ENCODE assay signal across 9 cellular contexts in the genomic region with DNA sequence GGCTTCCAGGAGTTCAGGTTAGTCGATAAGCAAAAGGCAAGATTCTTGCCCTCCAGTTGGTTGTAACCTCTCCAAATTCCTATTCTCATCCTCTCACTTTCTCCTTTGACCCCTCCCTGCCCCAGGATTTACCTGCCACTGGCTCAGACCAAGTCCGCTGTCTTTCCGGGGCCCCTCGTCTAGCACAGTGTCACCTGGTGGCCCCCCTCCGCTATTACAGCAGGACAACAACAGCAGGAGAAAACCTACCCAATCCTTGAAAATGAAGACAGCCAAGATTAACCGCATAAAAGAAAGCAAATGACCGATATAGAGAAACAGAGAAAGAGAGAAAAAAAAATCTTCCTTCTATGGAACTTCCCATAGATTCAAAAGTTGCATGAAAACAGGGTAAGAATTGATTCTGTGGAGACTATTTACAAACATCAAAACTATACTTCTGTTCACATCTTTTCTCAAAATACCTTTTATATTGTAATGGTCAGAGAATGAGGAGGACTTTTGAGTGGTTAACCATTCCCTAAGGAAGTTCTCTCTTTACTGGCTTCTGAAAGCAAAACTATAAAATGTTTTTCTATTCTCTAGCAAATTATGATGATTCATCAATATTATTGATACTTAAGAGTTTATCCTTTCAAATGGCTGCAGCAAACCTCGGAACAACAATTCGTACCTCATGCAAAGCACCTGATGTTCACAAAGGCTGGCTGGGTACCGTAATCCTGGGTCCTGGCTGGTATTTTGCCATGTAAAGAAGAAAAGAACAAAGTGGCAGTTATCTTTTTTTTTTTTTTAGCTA. TPM values are rescaled to one million over a fixed set of nuclear protein-coding genes. Genes with fewer than 3 reads are reported as not detected.
DNase-seq lines count a peak whose midpoint lies in the region; ATAC-seq and TF ChIP-seq lines count a peak whose summit lies in the region.
"Had no signal": no experiment of that assay in that cellular context is flagged by ENCODE, and none has a peak within 500 bp of the region (broad histone marks: within the 10 kb centered on the region; RNA-seq: fewer than 3 reads in every experiment).

No MANE protein-coding gene starts in this region.

- H3K9me3 ChIP-seq in breast epithelium = peaks cover 0 to 4% of the 10 kb centered on the region in 2 donors
- H3K9me3 ChIP-seq in endodermal cell (ENCODE audit: control insufficient read depth, low read length) = no peaks in the 10 kb centered on the region

- 10 to 51% methylated on average over 1 to 9 of the region's 10 CpGs for WGBS in endodermal cell (ENCODE audit: insufficient coverage in 1 of 2, insufficient read length in 1 of 2), 2 experiments

- H3K4me3 ChIP-seq in breast epithelium (no peak overlapping the region), endodermal cell (ENCODE audit: low read length) (no peak overlapping the region)

- CTCF ChIA-PET in MCF 10A (lab: Yijun Ruan, JAX) = interaction anchor here (0.9 kb wide), 1 partner anchor 285 kb away, joined by 3 read pairs; no protein-coding TSS in a partner anchor

- H3K4me1 Mint-ChIP-seq in MCF 10A (ENCODE audit: insufficient read depth, unreplicated experiment) (peaks cover 19% of the 10 kb centered on the region), endodermal cell (no peaks in the 10 kb centered on the region)
- H3K4me1 Mint-ChIP-seq in stimulated activated memory B cell treated with anti-CD40 and anti-IgM and Interleukin-4, amounts not matched to agents 10 μg/mL and 1 μg/mL and 100 μg/mL, for 72 hours = no peaks in the 10 kb centered on the region

- peaks cover 10% of the 10 kb centered on the region for H3K9me3 Mint-ChIP-seq in MCF 10A (ENCODE audit: unreplicated experiment)
- no peaks in the 10 kb centered on the region for H3K9me3 Mint-ChIP-seq in endodermal cell
- H3K9me3 Mint-ChIP-seq in stimulated activated memory B cell treated with anti-CD40 and anti-IgM and Interleukin-4, amounts not matched to agents 10 μg/mL and 1 μg/mL and 100 μg/mL, for 72 hours = peaks cover 12% of the 10 kb centered on the region

- H3K27me3 Mint-ChIP-seq in MCF 10A (ENCODE audit: insufficient read depth, unreplicated experiment) (peaks cover 46% of the 10 kb centered on the region), endodermal cell (ENCODE audit: insufficient read depth) (peaks cover 37% of the 10 kb centered on the region)
- peaks cover 40% of the 10 kb centered on the region for H3K27me3 Mint-ChIP-seq in stimulated activated memory B cell treated with anti-CD40 and anti-IgM and Interleukin-4, amounts not matched to agents 10 μg/mL and 1 μg/mL and 100 μg/mL, for 72 hours

- DNase-seq in MCF 10A (ENCODE audit: unreplicated experiment) (peak; percentile 42), breast epithelium (ENCODE audit: low spot score in 2 of 2) (no peak), endodermal cell (peak; percentile 93), NCI-H345 treated with DMSO at 0.1 percent for 48 hours (lab: John Stamatoyannopoulos, UW; ENCODE audit: unreplicated experiment) (no peak), DMS79 (lab: John Stamatoyannopoulos, UW) (no peak)
- peak; percentile 35 for DNase-seq in stimulated activated CD4-positive, alpha-beta T cell treated with anti-CD3 and anti-CD28 coated beads, Interleukin-1b, Interleukin-23, amount 100 ng/mL, for 48 hours

- H3K4me3 Mint-ChIP-seq in MCF 10A (ENCODE audit: unreplicated experiment) = no peak overlapping the region
- H3K4me3 Mint-ChIP-seq in endodermal cell = no peak overlapping the region
- no peak overlapping the region for H3K4me3 Mint-ChIP-seq in stimulated activated memory B cell treated with anti-CD40 and anti-IgM and Interleukin-4, amounts not matched to agents 10 μg/mL and 1 μg/mL and 100 μg/mL, for 72 hours
- H3K4me3 Mint-ChIP-seq: activated naive CD8-positive, alpha-beta T cell had no signal

- H3K27me3 ChIP-seq in breast epithelium (peaks cover 0 to 8% of the 10 kb centered on the region in 2 donors), endodermal cell (ENCODE audit: control insufficient read depth, insufficient read depth, low read length, poor library complexity, severe bottlenecking) (no peaks in the 10 kb centered on the region)

- H3K9ac ChIP-seq in endodermal cell (ENCODE audit: extremely low read depth, low read length, poor library complexity, severe bottlenecking) = no peak overlapping the region

- no peaks in the 10 kb centered on the region for H3K36me3 ChIP-seq in breast epithelium
- H3K36me3 ChIP-seq in endodermal cell (ENCODE audit: control insufficient read depth, insufficient read depth, low read length) = no peaks in the 10 kb centered on the region

- peak; percentile 55 for TF ChIP-seq CTCF in MCF 10A (IDR thresholded peaks at IDR 0.05; ENCODE audit: unreplicated experiment)
- TF ChIP-seq CTCF in breast epithelium (IDR thresholded peaks at IDR 0.05) = no peak
- peak; percentile 88 for TF ChIP-seq CTCF in LNCAP (IDR thresholded peaks at IDR 0.05)
- TF ChIP-seq CTCF in endodermal cell (conservative IDR thresholded peaks at IDR 0.05) = peak; percentile 96

- H3K27ac Mint-ChIP-seq in MCF 10A (ENCODE audit: low read depth, unreplicated experiment) (no peak overlapping the region), endodermal cell (no peak overlapping the region)
- H3K27ac Mint-ChIP-seq in stimulated activated memory B cell treated with anti-CD40 and anti-IgM and Interleukin-4, amounts not matched to agents 10 μg/mL and 1 μg/mL and 100 μg/mL, for 72 hours = no peak overlapping the region
- H3K27ac Mint-ChIP-seq: activated naive CD8-positive, alpha-beta T cell had no signal

- no peaks in the 10 kb centered on the region for H3K4me1 ChIP-seq in breast epithelium
- no peaks in the 10 kb centered on the region for H3K4me1 ChIP-seq in endodermal cell (ENCODE audit: control insufficient read depth, insufficient read depth, low read length)

- H3K36me3 Mint-ChIP-seq in MCF 10A (ENCODE audit: insufficient read depth, unreplicated experiment) = no peaks in the 10 kb centered on the region
- no peaks in the 10 kb centered on the region for H3K36me3 Mint-ChIP-seq in endodermal cell (ENCODE audit: low read depth)
- H3K36me3 Mint-ChIP-seq in stimulated activated memory B cell treated with anti-CD40 and anti-IgM and Interleukin-4, amounts not matched to agents 10 μg/mL and 1 μg/mL and 100 μg/mL, for 72 hours = no peaks in the 10 kb centered on the region
- H3K36me3 Mint-ChIP-seq: activated naive CD8-positive, alpha-beta T cell had no signal

- TF ChIP-seq POLR2A in breast epithelium (IDR thresholded peaks at IDR 0.05) = no peak

- no peak for ATAC-seq in stimulated activated memory B cell treated with anti-CD40 and anti-IgM and Interleukin-4, amounts not matched to agents 10 μg/mL and 1 μg/mL and 100 μg/mL, for 72 hours

- intact Hi-C loops in MCF 10A (cut with micrococcal nuclease) (loop anchor here (2.0 to 10.0 kb wide), 2 partner anchors 107 to 289 kb away; no protein-coding TSS in a partner anchor), breast epithelium (cut with DNase I; ENCODE audit: low total_unique reads) (no loop called here)

- H3K27ac ChIP-seq in breast epithelium (no peak overlapping the region), endodermal cell (ENCODE audit: low read depth, low read length) (no peak overlapping the region)

- POLR2A ChIA-PET in MCF 10A (lab: Yijun Ruan, JAX) = interaction anchor here (1.9 kb wide), 1 partner anchor 18 kb away, joined by 11 read pairs; no protein-coding TSS in a partner anchor

- BruUV-seq in MCF 10A (replicated peaks; lab: Mats Ljungman, UMichigan) = no TSS peak

RNA-seq across cellular contexts. Expression of gene ST8SIA2, which starts 10.0 kb away (rescaled TPM):
- total RNA-seq in MCF 10A (2022) (not detected in 2 replicates), breast epithelium (under 1 TPM in 2 of 3 donors, not detected in 1; 0.59 to 0.66 TPM), endodermal cell (1 to 10 TPM; 8.1 to 8.9 TPM)
- polyA plus RNA-seq in endodermal cell (2013, experiment 1 of 2) = 26.1 TPM
- 23.9 TPM for polyA plus RNA-seq in endodermal cell (2013, experiment 2 of 2)

Comparison
In these comparisons a context has a peak if more than half of its experiments do, and no peak if none do; other contexts are left out.
1. DNase-seq: peak in MCF 10A (single experiment), endodermal cell (single experiment) and stimulated activated CD4-positive, alpha-beta T cell treated with anti-CD3 and anti-CD28 coated beads, Interleukin-1b, Interleukin-23, amount 100 ng/mL, for 48 hours (single experiment); none in breast epithelium (0 of 2), NCI-H345 treated with DMSO at 0.1 percent for 48 hours (single experiment) and DMS79 (single experiment).
2. CTCF ChIP-seq: peak in MCF 10A (single experiment), LNCAP (single experiment) and endodermal cell (single experiment); none in breast epithelium (0 of 3).